Comparison of ENCODE assay signal across 2 cellular contexts in the genomic region with DNA sequence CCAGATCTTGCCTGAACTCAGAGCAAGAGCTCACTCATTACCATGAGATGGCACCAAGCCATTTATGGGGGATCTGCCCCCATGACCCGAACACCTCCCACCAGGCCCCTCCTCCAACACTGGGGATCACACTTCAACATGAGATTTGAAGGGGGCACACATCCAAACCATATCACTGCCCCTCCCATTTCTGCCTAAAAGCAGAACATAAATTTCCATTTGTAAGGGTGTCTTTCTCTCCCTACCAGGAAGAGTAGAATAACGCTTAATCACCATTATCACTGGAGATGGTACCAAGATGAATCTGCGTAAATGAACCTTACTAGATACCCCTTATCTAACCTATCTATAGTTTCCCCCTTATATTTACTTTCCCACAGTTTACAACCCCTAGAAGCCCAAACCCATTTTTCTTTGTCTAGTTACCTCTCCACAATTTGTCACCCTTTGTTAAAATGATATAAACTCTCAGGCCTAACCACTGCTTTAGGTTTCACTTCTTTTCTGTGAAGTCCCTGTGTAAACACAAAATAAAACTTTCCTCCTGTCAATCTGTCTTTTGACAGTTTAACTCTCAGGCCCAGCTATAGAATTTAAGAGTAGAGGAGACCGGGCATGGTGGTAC.
TF ChIP-seq lines count a peak whose summit lies in the region.

No MANE protein-coding gene starts in this region.

TF ChIP-seq in A549, 52 proteins besides CTCF, POLR2A, EP300 and RAD21 (continued from another document):
- TF ChIP-seq CBX8 (IDR thresholded peaks at IDR 0.05) (no peak), MAFK (IDR thresholded peaks at IDR 0.05; ENCODE audit: partially characterized antibody) (peak; percentile 41), FOSB (CRISPR knock-in tag; IDR thresholded peaks at IDR 0.05) (0 out of 2 replicates have a peak, but pooled peaks have one; percentile 58), NPAS2 (CRISPR knock-in tag; IDR thresholded peaks at IDR 0.05; ENCODE audit: borderline replicate concordance) (no peak), JUNB (IDR thresholded peaks at IDR 0.05) (no peak), ZSCAN20 (CRISPR knock-in tag; IDR thresholded peaks at IDR 0.05) (peak; percentile 17; the same call in 1 of the 2 replicates)

TF ChIP-seq in GM23338, 12 proteins besides CTCF, POLR2A, EP300 and RAD21 (continued from another document):
- no peak for TF ChIP-seq EZH2 (IDR thresholded peaks at IDR 0.05; ENCODE audit: low read depth, unreplicated experiment)
- TF ChIP-seq ZNF114 (CRISPR knock-in tag; IDR thresholded peaks at IDR 0.05): no peak
- TF ChIP-seq CREB1 (CRISPR knock-in tag; IDR thresholded peaks at IDR 0.05; ENCODE audit: low read depth): no peak
- TF ChIP-seq POLR2AphosphoS5 (IDR thresholded peaks at IDR 0.05; ENCODE audit: low read depth): no peak
- TF ChIP-seq NANOG (IDR thresholded peaks at IDR 0.05; ENCODE audit: borderline replicate concordance): no peak
- TF ChIP-seq, protein P1, sequence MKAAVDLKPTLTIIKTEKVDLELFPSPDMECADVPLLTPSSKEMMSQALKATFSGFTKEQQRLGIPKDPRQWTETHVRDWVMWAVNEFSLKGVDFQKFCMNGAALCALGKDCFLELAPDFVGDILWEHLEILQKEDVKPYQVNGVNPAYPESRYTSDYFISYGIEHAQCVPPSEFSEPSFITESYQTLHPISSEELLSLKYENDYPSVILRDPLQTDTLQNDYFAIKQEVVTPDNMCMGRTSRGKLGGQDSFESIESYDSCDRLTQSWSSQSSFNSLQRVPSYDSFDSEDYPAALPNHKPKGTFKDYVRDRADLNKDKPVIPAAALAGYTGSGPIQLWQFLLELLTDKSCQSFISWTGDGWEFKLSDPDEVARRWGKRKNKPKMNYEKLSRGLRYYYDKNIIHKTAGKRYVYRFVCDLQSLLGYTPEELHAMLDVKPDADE (IDR thresholded peaks at IDR 0.05): no peak
- TF ChIP-seq, protein P2, sequence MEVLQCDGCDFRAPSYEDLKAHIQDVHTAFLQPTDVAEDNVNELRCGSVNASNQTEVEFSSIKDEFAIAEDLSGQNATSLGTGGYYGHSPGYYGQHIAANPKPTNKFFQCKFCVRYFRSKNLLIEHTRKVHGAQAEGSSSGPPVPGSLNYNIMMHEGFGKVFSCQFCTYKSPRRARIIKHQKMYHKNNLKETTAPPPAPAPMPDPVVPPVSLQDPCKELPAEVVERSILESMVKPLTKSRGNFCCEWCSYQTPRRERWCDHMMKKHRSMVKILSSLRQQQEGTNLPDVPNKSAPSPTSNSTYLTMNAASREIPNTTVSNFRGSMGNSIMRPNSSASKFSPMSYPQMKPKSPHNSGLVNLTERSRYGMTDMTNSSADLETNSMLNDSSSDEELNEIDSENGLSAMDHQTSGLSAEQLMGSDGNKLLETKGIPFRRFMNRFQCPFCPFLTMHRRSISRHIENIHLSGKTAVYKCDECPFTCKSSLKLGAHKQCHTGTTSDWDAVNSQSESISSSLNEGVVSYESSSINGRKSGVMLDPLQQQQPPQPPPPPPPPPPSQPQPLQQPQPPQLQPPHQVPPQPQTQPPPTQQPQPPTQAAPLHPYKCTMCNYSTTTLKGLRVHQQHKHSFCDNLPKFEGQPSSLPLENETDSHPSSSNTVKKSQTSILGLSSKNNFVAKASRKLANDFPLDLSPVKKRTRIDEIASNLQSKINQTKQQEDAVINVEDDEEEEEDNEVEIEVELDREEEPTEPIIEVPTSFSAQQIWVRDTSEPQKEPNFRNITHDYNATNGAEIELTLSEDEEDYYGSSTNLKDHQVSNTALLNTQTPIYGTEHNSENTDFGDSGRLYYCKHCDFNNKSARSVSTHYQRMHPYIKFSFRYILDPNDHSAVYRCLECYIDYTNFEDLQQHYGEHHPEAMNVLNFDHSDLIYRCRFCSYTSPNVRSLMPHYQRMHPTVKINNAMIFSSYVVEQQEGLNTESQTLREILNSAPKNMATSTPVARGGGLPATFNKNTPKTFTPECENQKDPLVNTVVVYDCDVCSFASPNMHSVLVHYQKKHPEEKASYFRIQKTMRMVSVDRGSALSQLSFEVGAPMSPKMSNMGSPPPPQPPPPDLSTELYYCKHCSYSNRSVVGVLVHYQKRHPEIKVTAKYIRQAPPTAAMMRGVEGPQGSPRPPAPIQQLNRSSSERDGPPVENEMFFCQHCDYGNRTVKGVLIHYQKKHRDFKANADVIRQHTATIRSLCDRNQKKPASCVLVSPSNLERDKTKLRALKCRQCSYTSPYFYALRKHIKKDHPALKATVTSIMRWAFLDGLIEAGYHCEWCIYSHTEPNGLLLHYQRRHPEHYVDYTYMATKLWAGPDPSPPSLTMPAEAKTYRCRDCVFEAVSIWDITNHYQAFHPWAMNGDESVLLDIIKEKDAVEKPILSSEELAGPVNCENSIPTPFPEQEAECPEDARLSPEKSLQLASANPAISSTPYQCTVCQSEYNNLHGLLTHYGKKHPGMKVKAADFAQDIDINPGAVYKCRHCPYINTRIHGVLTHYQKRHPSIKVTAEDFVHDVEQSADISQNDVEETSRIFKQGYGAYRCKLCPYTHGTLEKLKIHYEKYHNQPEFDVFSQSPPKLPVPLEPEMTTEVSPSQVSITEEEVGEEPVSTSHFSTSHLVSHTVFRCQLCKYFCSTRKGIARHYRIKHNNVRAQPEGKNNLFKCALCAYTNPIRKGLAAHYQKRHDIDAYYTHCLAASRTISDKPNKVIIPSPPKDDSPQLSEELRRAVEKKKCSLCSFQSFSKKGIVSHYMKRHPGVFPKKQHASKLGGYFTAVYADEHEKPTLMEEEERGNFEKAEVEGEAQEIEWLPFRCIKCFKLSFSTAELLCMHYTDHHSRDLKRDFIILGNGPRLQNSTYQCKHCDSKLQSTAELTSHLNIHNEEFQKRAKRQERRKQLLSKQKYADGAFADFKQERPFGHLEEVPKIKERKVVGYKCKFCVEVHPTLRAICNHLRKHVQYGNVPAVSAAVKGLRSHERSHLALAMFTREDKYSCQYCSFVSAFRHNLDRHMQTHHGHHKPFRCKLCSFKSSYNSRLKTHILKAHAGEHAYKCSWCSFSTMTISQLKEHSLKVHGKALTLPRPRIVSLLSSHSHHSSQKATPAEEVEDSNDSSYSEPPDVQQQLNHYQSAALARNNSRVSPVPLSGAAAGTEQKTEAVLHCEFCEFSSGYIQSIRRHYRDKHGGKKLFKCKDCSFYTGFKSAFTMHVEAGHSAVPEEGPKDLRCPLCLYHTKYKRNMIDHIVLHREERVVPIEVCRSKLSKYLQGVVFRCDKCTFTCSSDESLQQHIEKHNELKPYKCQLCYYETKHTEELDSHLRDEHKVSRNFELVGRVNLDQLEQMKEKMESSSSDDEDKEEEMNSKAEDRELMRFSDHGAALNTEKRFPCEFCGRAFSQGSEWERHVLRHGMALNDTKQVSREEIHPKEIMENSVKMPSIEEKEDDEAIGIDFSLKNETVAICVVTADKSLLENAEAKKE (CRISPR knock-in tag; IDR thresholded peaks at IDR 0.05): no peak
- TF ChIP-seq STAT1 (IDR thresholded peaks at IDR 0.05; ENCODE audit: unreplicated experiment): no peak
- TF ChIP-seq, protein P3, sequence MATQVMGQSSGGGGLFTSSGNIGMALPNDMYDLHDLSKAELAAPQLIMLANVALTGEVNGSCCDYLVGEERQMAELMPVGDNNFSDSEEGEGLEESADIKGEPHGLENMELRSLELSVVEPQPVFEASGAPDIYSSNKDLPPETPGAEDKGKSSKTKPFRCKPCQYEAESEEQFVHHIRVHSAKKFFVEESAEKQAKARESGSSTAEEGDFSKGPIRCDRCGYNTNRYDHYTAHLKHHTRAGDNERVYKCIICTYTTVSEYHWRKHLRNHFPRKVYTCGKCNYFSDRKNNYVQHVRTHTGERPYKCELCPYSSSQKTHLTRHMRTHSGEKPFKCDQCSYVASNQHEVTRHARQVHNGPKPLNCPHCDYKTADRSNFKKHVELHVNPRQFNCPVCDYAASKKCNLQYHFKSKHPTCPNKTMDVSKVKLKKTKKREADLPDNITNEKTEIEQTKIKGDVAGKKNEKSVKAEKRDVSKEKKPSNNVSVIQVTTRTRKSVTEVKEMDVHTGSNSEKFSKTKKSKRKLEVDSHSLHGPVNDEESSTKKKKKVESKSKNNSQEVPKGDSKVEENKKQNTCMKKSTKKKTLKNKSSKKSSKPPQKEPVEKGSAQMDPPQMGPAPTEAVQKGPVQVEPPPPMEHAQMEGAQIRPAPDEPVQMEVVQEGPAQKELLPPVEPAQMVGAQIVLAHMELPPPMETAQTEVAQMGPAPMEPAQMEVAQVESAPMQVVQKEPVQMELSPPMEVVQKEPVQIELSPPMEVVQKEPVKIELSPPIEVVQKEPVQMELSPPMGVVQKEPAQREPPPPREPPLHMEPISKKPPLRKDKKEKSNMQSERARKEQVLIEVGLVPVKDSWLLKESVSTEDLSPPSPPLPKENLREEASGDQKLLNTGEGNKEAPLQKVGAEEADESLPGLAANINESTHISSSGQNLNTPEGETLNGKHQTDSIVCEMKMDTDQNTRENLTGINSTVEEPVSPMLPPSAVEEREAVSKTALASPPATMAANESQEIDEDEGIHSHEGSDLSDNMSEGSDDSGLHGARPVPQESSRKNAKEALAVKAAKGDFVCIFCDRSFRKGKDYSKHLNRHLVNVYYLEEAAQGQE (IDR thresholded peaks at IDR 0.05; ENCODE audit: unreplicated experiment): no peak
- no peak for TF ChIP-seq ZNF331 (CRISPR knock-in tag; IDR thresholded peaks at IDR 0.05; ENCODE audit: low read depth)
